ENCODE assay signal across 8 cellular contexts in the genomic region with DNA sequence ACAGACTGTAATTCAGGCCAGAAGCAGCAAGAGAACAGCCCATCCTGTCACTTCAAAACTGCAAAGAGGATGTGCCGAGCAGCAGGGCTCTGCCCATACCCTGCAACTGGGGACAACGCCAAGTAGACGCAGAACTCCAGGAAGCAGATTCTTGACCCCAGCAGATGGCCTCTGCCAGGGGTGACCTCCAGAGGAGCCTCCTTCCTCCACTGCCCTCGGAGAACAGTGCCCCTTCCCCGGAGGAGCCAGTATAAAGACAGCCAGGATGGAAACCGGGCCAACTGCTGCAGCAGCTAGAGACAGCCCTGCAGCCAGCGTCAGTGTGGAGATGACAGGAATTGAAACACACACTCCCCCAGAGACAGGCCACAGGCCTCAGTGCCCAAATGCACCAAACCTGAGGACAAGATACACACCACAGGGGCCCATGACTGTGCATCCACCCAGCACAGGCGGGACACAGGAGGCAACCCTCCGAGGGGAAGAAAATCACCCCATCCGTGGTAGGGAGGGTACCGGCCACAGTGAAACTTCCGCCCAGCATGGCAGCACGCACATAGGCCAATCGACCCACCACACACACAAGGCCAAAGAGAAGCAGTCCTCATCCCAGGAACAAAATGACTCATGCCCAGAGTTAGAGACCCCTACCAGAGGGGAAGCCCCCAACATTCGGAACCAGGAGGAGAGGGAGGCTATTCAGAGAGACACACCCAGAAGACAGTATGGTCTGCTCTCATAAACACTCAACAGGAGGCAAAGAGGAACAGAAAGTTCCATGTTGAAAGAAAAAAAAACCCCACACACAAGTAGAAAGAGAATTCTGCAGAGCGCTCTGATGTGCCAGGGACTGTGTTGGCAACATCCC. TPM values are rescaled to one million over a fixed set of nuclear protein-coding genes. Genes with fewer than 3 reads are reported as not detected.
DNase-seq lines count a peak whose midpoint lies in the region; ATAC-seq, FAIRE-seq and TF ChIP-seq lines count a peak whose summit lies in the region.

No MANE protein-coding gene starts in this region.

- peak overlapping the region; percentile 98 for H3K27ac ChIP-seq in suprapubic skin

- POLR2A ChIA-PET in activated CD4-positive, alpha-beta memory T cell treated with anti-CD3 and anti-CD28 coated beads for 36 hours (lab: Charles Lee): interaction anchor here (9.6 kb wide), 1 partner anchor 14 kb away, joined by 188 read pairs; no protein-coding TSS in a partner anchor

- H3K4me1 Mint-ChIP-seq in activated CD4-positive, alpha-beta memory T cell treated with anti-CD3 and anti-CD28 coated beads for 36 hours (ENCODE audit: low read depth): peaks cover 68% of the 10 kb centered on the region

- peak overlapping the region; percentile 77 for H3K4me3 ChIP-seq in suprapubic skin

- no peak for TF ChIP-seq EP300 in suprapubic skin (IDR thresholded peaks at IDR 0.05)

- no peaks in the 10 kb centered on the region for H3K9me3 Mint-ChIP-seq in activated CD4-positive, alpha-beta memory T cell treated with anti-CD3 and anti-CD28 coated beads for 36 hours

- no peaks in the 10 kb centered on the region for H3K27me3 Mint-ChIP-seq in activated CD4-positive, alpha-beta memory T cell treated with anti-CD3 and anti-CD28 coated beads for 36 hours

- H3K9me3 ChIP-seq in suprapubic skin: no peaks in the 10 kb centered on the region

- peaks cover 4% of the 10 kb centered on the region for H3K36me3 Mint-ChIP-seq in activated CD4-positive, alpha-beta memory T cell treated with anti-CD3 and anti-CD28 coated beads for 36 hours

- intact Hi-C loops in activated CD4-positive, alpha-beta memory T cell treated with anti-CD3 and anti-CD28 coated beads for 36 hours (cut with micrococcal nuclease): loop anchor here (5.0 kb wide), 1 partner anchor 44 kb away; no protein-coding TSS in a partner anchor
- intact Hi-C loops in left ventricle myocardium superior (cut with micrococcal nuclease): loop anchor here (5.0 to 10.0 kb wide), 3 partner anchors 34 to 146 kb away; no protein-coding TSS in a partner anchor

- H3K4me1 ChIP-seq in suprapubic skin: peaks cover 83% of the 10 kb centered on the region

- CTCF ChIA-PET in activated CD4-positive, alpha-beta memory T cell treated with anti-CD3 and anti-CD28 coated beads for 36 hours (lab: Charles Lee): interaction anchor here (1.2 to 14.6 kb wide), 7 partner anchors 12 to 146 kb away, joined by 3 to 272 read pairs (median 48); a partner anchor contains a TSS

- no peaks in the 10 kb centered on the region for H3K27me3 ChIP-seq in suprapubic skin

- H3K27ac Mint-ChIP-seq in activated CD4-positive, alpha-beta memory T cell treated with anti-CD3 and anti-CD28 coated beads for 36 hours: peak overlapping the region; percentile 83

- TF ChIP-seq POLR2A in suprapubic skin (IDR thresholded peaks at IDR 0.05): no peak

- peak overlapping the region; percentile 93 for H3K4me3 Mint-ChIP-seq in activated CD4-positive, alpha-beta memory T cell treated with anti-CD3 and anti-CD28 coated beads for 36 hours

- TF ChIP-seq CTCF in suprapubic skin (IDR thresholded peaks at IDR 0.05): no peak

- peaks cover 12% of the 10 kb centered on the region for H3K36me3 ChIP-seq in suprapubic skin

- WGBS in suprapubic skin: 1% methylated on average over 14 of the region's 16 CpGs

- DNase-seq in stimulated activated naive CD4-positive, alpha-beta T cell treated with Interleukin-2 at 50 U/mL for 16 hours (lab: John Stamatoyannopoulos, UW): peak; percentile 48
- DNase-seq in stimulated activated naive CD4-positive, alpha-beta T cell (lab: John Stamatoyannopoulos, UW): no peak
- peak; percentile 79 for DNase-seq in activated CD4-positive, alpha-beta memory T cell treated with anti-CD3 and anti-CD28 coated beads for 36 hours
- DNase-seq in left ventricle myocardium superior: peak; percentile 62
- peak in 1 of 2 donors; percentile 75 for DNase-seq in suprapubic skin (ENCODE audit: low spot score in 2 of 2)
- DNase-seq in urothelium cell line (ENCODE audit: low spot score): no peak
- DNase-seq in inferior parietal cortex (ENCODE audit: extremely low spot score): no peak

- no peak for FAIRE-seq in urothelium cell line (lab: Jason Lieb, UNC)

- ATAC-seq in HG03139 (IDR thresholded peaks at IDR 0.05; ENCODE audit: unreplicated experiment) (peak; percentile 49), left ventricle myocardium superior (no peak)

RNA-seq across cellular contexts. Expression of a gene that starts 5.6 kb away (rescaled TPM):
- 10 to 100 TPM; 83.7 to 85.2 TPM for total RNA-seq in activated CD4-positive, alpha-beta memory T cell treated with anti-CD3 and anti-CD28 coated beads for 36 hours
- 354 TPM for total RNA-seq in left ventricle myocardium superior
- total RNA-seq in suprapubic skin: 1,000 to 10,000 TPM; 1,174 to 1,475 (median 1,322) TPM

RNA-seq across cellular contexts. Expression of a gene that starts 32.7 kb away (rescaled TPM):
- total RNA-seq in activated CD4-positive, alpha-beta memory T cell treated with anti-CD3 and anti-CD28 coated beads for 36 hours: 1,000 to 10,000 TPM; 1,956 to 1,989 TPM
- total RNA-seq in left ventricle myocardium superior (804 TPM), suprapubic skin (1,000 to 10,000 TPM; 1,221 to 2,946 (median 2,495) TPM)

RNA-seq across cellular contexts. Expression of a gene that starts 50.3 kb away (rescaled TPM):
- total RNA-seq in activated CD4-positive, alpha-beta memory T cell treated with anti-CD3 and anti-CD28 coated beads for 36 hours: 10 to 100 TPM; 32.7 to 34.2 TPM
- 12.3 TPM for total RNA-seq in left ventricle myocardium superior
- 10 to 100 TPM in 3 of 4 donors, 1 to 10 TPM in 1; 8.0 to 16.3 (median 12.5) TPM for total RNA-seq in suprapubic skin

Comparison
In these comparisons a context has a peak if more than half of its experiments do, and no peak if none do; other contexts are left out.
1. DNase-seq: peak in stimulated activated naive CD4-positive, alpha-beta T cell treated with Interleukin-2 at 50 U/mL for 16 hours (single experiment), activated CD4-positive, alpha-beta memory T cell treated with anti-CD3 and anti-CD28 coated beads for 36 hours (single experiment) and left ventricle myocardium superior (single experiment); none in stimulated activated naive CD4-positive, alpha-beta T cell (0 of 6), urothelium cell line (single experiment) and inferior parietal cortex (single experiment).